Comparison of ENCODE assay signal across 2 cellular contexts in the genomic region with DNA sequence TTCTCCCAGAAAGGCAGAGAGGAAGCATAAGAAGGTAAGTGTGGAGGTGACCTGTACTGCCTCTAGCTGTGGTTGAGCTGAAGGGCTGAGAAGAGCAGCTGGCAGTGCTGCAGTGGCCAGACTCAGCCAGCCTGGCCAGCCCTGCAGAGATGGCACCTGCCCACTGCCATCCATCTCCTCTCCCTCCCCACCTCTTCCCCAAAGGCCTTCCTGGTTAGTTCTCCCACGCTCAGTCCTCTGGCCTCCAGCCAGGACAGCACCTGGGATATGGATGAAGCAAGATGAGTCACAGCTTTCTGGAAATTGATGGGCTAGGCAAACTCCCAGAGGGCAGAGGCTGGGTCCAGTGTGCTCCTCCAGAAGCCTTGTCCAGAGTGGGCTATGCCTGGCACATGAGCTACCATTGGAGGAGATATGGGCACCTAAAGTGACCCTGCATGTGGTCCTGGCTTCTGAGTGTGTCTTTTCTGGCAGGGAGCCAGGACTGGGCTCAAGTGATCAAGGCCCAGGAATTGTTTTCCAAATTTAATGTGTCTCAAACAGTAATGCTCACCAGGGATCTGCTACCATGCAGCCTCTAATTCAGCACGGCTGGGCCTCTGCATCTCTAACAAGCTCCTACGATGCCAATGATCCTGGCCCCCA.
TF ChIP-seq lines count a peak whose summit lies in the region.

No MANE protein-coding gene starts in this region.

TF ChIP-seq in SK-N-SH, 30 proteins besides CTCF, POLR2A, EP300 and RAD21 (continued from another document):
- TF ChIP-seq, protein P1, sequence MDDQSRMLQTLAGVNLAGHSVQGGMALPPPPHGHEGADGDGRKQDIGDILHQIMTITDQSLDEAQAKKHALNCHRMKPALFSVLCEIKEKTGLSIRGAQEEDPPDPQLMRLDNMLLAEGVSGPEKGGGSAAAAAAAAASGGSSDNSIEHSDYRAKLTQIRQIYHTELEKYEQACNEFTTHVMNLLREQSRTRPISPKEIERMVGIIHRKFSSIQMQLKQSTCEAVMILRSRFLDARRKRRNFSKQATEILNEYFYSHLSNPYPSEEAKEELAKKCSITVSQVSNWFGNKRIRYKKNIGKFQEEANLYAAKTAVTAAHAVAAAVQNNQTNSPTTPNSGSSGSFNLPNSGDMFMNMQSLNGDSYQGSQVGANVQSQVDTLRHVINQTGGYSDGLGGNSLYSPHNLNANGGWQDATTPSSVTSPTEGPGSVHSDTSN (IDR thresholded peaks at IDR 0.05), result no peak
- TF ChIP-seq MXI1 (IDR thresholded peaks at IDR 0.05; ENCODE audit: low read depth, low read length) (no peak; the same call in 1 of the 2 replicates), YY1 (IDR thresholded peaks at IDR 0.05; ENCODE audit: low read depth) (no peak), FOSL2 (IDR thresholded peaks at IDR 0.05; ENCODE audit: borderline replicate concordance, low read depth) (no peak), TEAD4 (IDR thresholded peaks at IDR 0.05; ENCODE audit: borderline replicate concordance, insufficient read depth) (no peak)
- TF ChIP-seq, protein P2, sequence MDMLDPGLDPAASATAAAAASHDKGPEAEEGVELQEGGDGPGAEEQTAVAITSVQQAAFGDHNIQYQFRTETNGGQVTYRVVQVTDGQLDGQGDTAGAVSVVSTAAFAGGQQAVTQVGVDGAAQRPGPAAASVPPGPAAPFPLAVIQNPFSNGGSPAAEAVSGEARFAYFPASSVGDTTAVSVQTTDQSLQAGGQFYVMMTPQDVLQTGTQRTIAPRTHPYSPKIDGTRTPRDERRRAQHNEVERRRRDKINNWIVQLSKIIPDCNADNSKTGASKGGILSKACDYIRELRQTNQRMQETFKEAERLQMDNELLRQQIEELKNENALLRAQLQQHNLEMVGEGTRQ (IDR thresholded peaks at IDR 0.05; ENCODE audit: borderline replicate concordance, low read depth, low read length), result no peak

TF ChIP-seq in SK-N-SH treated with all-trans-retinoic acid at 6 μM for 48 hours, 23 proteins besides CTCF, POLR2A, EP300 and RAD21 (continued from another document):
- TF ChIP-seq ARNTL (CRISPR knock-in tag; IDR thresholded peaks at IDR 0.05; ENCODE audit: borderline replicate concordance, low read depth) (no peak), ZFP3 (CRISPR knock-in tag; IDR thresholded peaks at IDR 0.05) (no peak), PPARA (CRISPR knock-in tag; IDR thresholded peaks at IDR 0.05; ENCODE audit: borderline replicate concordance) (no peak), SNAI2 (CRISPR knock-in tag; IDR thresholded peaks at IDR 0.05) (no peak), BACH2 (CRISPR knock-in tag; IDR thresholded peaks at IDR 0.05; ENCODE audit: borderline replicate concordance) (no peak), ZFP30 (CRISPR knock-in tag; IDR thresholded peaks at IDR 0.05) (no peak), ZNF70 (CRISPR knock-in tag; IDR thresholded peaks at IDR 0.05) (no peak), TOX (CRISPR knock-in tag; IDR thresholded peaks at IDR 0.05; ENCODE audit: borderline replicate concordance) (no peak), ESRRG (CRISPR knock-in tag; IDR thresholded peaks at IDR 0.05) (no peak), ISL1 (CRISPR knock-in tag; IDR thresholded peaks at IDR 0.05) (no peak)
- TF ChIP-seq, protein P3, sequence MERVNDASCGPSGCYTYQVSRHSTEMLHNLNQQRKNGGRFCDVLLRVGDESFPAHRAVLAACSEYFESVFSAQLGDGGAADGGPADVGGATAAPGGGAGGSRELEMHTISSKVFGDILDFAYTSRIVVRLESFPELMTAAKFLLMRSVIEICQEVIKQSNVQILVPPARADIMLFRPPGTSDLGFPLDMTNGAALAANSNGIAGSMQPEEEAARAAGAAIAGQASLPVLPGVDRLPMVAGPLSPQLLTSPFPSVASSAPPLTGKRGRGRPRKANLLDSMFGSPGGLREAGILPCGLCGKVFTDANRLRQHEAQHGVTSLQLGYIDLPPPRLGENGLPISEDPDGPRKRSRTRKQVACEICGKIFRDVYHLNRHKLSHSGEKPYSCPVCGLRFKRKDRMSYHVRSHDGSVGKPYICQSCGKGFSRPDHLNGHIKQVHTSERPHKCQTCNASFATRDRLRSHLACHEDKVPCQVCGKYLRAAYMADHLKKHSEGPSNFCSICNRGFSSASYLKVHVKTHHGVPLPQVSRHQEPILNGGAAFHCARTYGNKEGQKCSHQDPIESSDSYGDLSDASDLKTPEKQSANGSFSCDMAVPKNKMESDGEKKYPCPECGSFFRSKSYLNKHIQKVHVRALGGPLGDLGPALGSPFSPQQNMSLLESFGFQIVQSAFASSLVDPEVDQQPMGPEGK (CRISPR knock-in tag; IDR thresholded peaks at IDR 0.05; ENCODE audit: borderline replicate concordance), result no peak
- TF ChIP-seq, protein P4, sequence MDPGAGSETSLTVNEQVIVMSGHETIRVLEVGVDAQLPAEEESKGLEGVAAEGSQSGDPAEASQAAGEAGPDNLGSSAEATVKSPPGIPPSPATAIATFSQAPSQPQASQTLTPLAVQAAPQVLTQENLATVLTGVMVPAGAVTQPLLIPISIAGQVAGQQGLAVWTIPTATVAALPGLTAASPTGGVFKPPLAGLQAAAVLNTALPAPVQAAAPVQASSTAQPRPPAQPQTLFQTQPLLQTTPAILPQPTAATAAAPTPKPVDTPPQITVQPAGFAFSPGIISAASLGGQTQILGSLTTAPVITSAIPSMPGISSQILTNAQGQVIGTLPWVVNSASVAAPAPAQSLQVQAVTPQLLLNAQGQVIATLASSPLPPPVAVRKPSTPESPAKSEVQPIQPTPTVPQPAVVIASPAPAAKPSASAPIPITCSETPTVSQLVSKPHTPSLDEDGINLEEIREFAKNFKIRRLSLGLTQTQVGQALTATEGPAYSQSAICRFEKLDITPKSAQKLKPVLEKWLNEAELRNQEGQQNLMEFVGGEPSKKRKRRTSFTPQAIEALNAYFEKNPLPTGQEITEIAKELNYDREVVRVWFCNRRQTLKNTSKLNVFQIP (CRISPR knock-in tag; IDR thresholded peaks at IDR 0.05; ENCODE audit: borderline replicate concordance, low read depth), result no peak
- TF ChIP-seq, protein P5, sequence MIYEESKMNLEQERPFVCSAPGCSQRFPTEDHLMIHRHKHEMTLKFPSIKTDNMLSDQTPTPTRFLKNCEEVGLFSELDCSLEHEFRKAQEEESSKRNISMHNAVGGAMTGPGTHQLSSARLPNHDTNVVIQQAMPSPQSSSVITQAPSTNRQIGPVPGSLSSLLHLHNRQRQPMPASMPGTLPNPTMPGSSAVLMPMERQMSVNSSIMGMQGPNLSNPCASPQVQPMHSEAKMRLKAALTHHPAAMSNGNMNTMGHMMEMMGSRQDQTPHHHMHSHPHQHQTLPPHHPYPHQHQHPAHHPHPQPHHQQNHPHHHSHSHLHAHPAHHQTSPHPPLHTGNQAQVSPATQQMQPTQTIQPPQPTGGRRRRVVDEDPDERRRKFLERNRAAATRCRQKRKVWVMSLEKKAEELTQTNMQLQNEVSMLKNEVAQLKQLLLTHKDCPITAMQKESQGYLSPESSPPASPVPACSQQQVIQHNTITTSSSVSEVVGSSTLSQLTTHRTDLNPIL (CRISPR knock-in tag; IDR thresholded peaks at IDR 0.05; ENCODE audit: low read depth), result no peak
